Comparison of ENCODE assay signal across 8 cellular contexts in genomic region chr15:43253431-43254403, GRCh38. TPM values are rescaled to one million over a fixed set of nuclear protein-coding genes. Genes with fewer than 3 reads are reported as not detected.
DNase-seq lines count a peak whose midpoint lies in the region; ATAC-seq and TF ChIP-seq lines count a peak whose summit lies in the region.

No MANE protein-coding gene starts in this region.

- H3K79me2 ChIP-seq in fibroblast of lung (ENCODE audit: control insufficient read depth, insufficient read depth, low read length), result no peaks in the 10 kb centered on the region

- H3K9me3 Mint-ChIP-seq in Caco-2 (ENCODE audit: unreplicated experiment) (no peaks in the 10 kb centered on the region), nephron progenitor cell (no peaks in the 10 kb centered on the region)

- no TSS peak for BruUV-seq in Caco-2 (replicated peaks; lab: Mats Ljungman, UMichigan)

- no peak overlapping the region for H3K4me3 ChIP-seq in fibroblast of lung (replicated peaks in 1 of 4; ENCODE audit: control extremely low read depth in 1 of 4, insufficient read depth in 1 of 4, low read depth in 3 of 4, low read length in 4 of 4)
- H3K4me3 ChIP-seq in thyroid gland (replicated peaks in 1 of 3), result no peak overlapping the region
- no peak overlapping the region for H3K4me3 ChIP-seq in Caco-2 (ENCODE audit: low read depth, low read length)
- no peak overlapping the region for H3K4me3 ChIP-seq in H7 (ENCODE audit: insufficient read depth, low read depth, low read length)

- no peak overlapping the region for H2AFZ ChIP-seq in fibroblast of lung (ENCODE audit: low read length)

- peak; percentile 45 for ATAC-seq in GM21825 (IDR thresholded peaks at IDR 0.05; ENCODE audit: unreplicated experiment)

- H3K27ac Mint-ChIP-seq in Caco-2 (ENCODE audit: unreplicated experiment), result no peak overlapping the region
- no peak overlapping the region for H3K27ac Mint-ChIP-seq in nephron progenitor cell

- no peaks in the 10 kb centered on the region for H3K4me1 Mint-ChIP-seq in Caco-2 (ENCODE audit: low read depth, unreplicated experiment)
- no peaks in the 10 kb centered on the region for H3K4me1 Mint-ChIP-seq in nephron progenitor cell

- no peaks in the 10 kb centered on the region for H4K20me1 ChIP-seq in fibroblast of lung (ENCODE audit: control insufficient read depth, extremely low read depth, insufficient read depth, low read length)

- POLR2A ChIA-PET in Caco-2 (lab: Charles Lee), result no interaction called here

- CTCF ChIA-PET in Caco-2 (lab: Charles Lee), result interaction anchor here (0.7 kb wide), 1 partner anchor 28 kb away, joined by 4 read pairs; no protein-coding TSS in a partner anchor

- H3K27me3 Mint-ChIP-seq in Caco-2 (ENCODE audit: insufficient read depth, unreplicated experiment) (peaks cover 9% of the 10 kb centered on the region), nephron progenitor cell (ENCODE audit: low read depth, poor library complexity) (peaks cover 21% of the 10 kb centered on the region)

- H3K27ac ChIP-seq in fibroblast of lung (ENCODE audit: insufficient read depth, low read length) (no peak overlapping the region), thyroid gland (no peak overlapping the region)

- TF ChIP-seq CTCF in GM10266 (IDR thresholded peaks at IDR 0.05; ENCODE audit: control insufficient read depth, insufficient read depth, low read depth, missing control alignments) (no peak), fibroblast of lung (conservative IDR thresholded peaks at IDR 0.05 in 1 of 2, IDR thresholded peaks at IDR 0.05 in 1 of 2; ENCODE audit: low read depth in 1 of 2, low read length in 2 of 2) (no peak), thyroid gland (IDR thresholded peaks at IDR 0.05) (no peak), Caco-2 (IDR thresholded peaks at IDR 0.05; ENCODE audit: insufficient read depth in 1 of 2, low read depth in 1 of 2, low read length in 1 of 2, severe bottlenecking in 1 of 2, unreplicated experiment in 1 of 2) (no peak), nephron progenitor cell (IDR thresholded peaks at IDR 0.05) (no peak)

- H3K9me3 ChIP-seq in fibroblast of lung (ENCODE audit: control insufficient read depth, insufficient read depth, low read depth, low read length), result no peaks in the 10 kb centered on the region
- H3K9me3 ChIP-seq in thyroid gland, result no peaks in the 10 kb centered on the region
- H3K9me3 ChIP-seq in Caco-2, result no peaks in the 10 kb centered on the region

- H3K4me2 ChIP-seq in fibroblast of lung (ENCODE audit: extremely low read depth, insufficient read depth, low read length), result no peak overlapping the region

- peaks cover 11% of the 10 kb centered on the region for H3K27me3 ChIP-seq in fibroblast of lung (ENCODE audit: control insufficient read depth, insufficient read depth, low read length)
- no peaks in the 10 kb centered on the region for H3K27me3 ChIP-seq in thyroid gland
- no peaks in the 10 kb centered on the region for H3K27me3 ChIP-seq in Caco-2 (replicated peaks; ENCODE audit: control insufficient read depth, insufficient read depth, low read length)
- no peaks in the 10 kb centered on the region for H3K27me3 ChIP-seq in H7 (ENCODE audit: control insufficient read depth, insufficient read depth, low read length)

- H3K36me3 ChIP-seq in fibroblast of lung (ENCODE audit: control insufficient read depth, insufficient read depth, low read length) (no peaks in the 10 kb centered on the region), thyroid gland (no peaks in the 10 kb centered on the region), Caco-2 (ENCODE audit: control insufficient read depth, insufficient read depth, low read length) (no peaks in the 10 kb centered on the region), H7 (replicated peaks; ENCODE audit: control insufficient read depth, insufficient read depth, low read length) (no peaks in the 10 kb centered on the region)

- DNase-seq in GM10266 (ENCODE audit: extremely low spot score) (peak; percentile 53), RPMI7951 (ENCODE audit: low read depth) (peak; percentile 45), fibroblast of lung (ENCODE audit: low read depth in 2 of 2) (peak; percentile 10 to 81), thyroid gland (peak; percentile 72 to 82), Caco-2 (no peak), nephron progenitor cell (no peak), H7 (no peak)

- H3K36me3 Mint-ChIP-seq in Caco-2 (ENCODE audit: insufficient read depth, unreplicated experiment) (no peaks in the 10 kb centered on the region), nephron progenitor cell (ENCODE audit: low read depth) (no peaks in the 10 kb centered on the region)

- H3K4me1 ChIP-seq in fibroblast of lung (ENCODE audit: control insufficient read depth, extremely low read depth, insufficient read depth, low read length) (no peaks in the 10 kb centered on the region), thyroid gland (peaks cover 0 to 7% of the 10 kb centered on the region in 2 donors), Caco-2 (no peaks in the 10 kb centered on the region)

- intact Hi-C loops in thyroid gland (cut with DNase I) (no loop called here), Caco-2 (cut with micrococcal nuclease; ENCODE audit: unreplicated experiment) (no loop called here)

- no peak overlapping the region for H3K9ac ChIP-seq in fibroblast of lung (ENCODE audit: insufficient read depth, low read length)

- no peak overlapping the region for H3K4me3 Mint-ChIP-seq in Caco-2 (ENCODE audit: unreplicated experiment)
- no peak overlapping the region for H3K4me3 Mint-ChIP-seq in nephron progenitor cell

- no peak for TF ChIP-seq POLR2A in thyroid gland (IDR thresholded peaks at IDR 0.05)

- WGBS in thyroid gland, 2 donors, result 43 to 50% methylated on average over 13 to 15 of the region's 15 CpGs

RNA-seq across cellular contexts. Expression of gene TGM5, which starts 13.0 kb away (rescaled TPM):
- total RNA-seq in RPMI7951 (2014; rRNA removed; shearing (Covaris generic)), result not detected in 2 replicates
- under 0.01 TPM in 1 of 2 replicates, not detected in the other for total RNA-seq in fibroblast of lung
- 0.03 TPM in 1 of 2 replicates, not detected in the other for polyA plus RNA-seq in fibroblast of lung
- not detected in 2 replicates for polyA plus RNA-seq in fibroblast of lung (2012)
- not detected in 2 replicates for polyA minus RNA-seq in fibroblast of lung (ENCODE audit: low replicate concordance)
- not detected for total RNA-seq in thyroid gland
- not detected in 2 replicates for total RNA-seq in Caco-2 (2022)
- not detected in 2 replicates for total RNA-seq in H7 (2014; rRNA removed; shearing (Covaris generic))

RNA-seq across cellular contexts. Expression of gene EPB42, which starts 32.9 kb away (rescaled TPM):
- total RNA-seq in RPMI7951 (2014; rRNA removed; shearing (Covaris generic)), result not detected in 2 replicates
- total RNA-seq in fibroblast of lung (not detected in 2 replicates), thyroid gland (not detected), Caco-2 (2022) (not detected in 2 replicates)
- polyA plus RNA-seq in fibroblast of lung, result not detected in 2 replicates
- not detected in 2 replicates for polyA plus RNA-seq in fibroblast of lung (2012)
- polyA minus RNA-seq in fibroblast of lung (ENCODE audit: low replicate concordance), result not detected in 2 replicates
- not detected in 2 replicates for total RNA-seq in H7 (2014; rRNA removed; shearing (Covaris generic))

RNA-seq across cellular contexts. Expression of gene TGM7, which starts 48.3 kb away (rescaled TPM):
- total RNA-seq in RPMI7951 (2014; rRNA removed; shearing (Covaris generic)), result not detected in 2 replicates
- not detected in 2 replicates for total RNA-seq in fibroblast of lung
- not detected in 2 replicates for polyA plus RNA-seq in fibroblast of lung
- not detected in 2 replicates for polyA plus RNA-seq in fibroblast of lung (2012)
- not detected in 2 replicates for polyA minus RNA-seq in fibroblast of lung (ENCODE audit: low replicate concordance)
- total RNA-seq in thyroid gland, result not detected
- not detected in 2 replicates for total RNA-seq in Caco-2 (2022)
- total RNA-seq in H7 (2014; rRNA removed; shearing (Covaris generic)), result not detected in 2 replicates

Comparison
In these comparisons a context has a peak if more than half of its experiments do, and no peak if none do; other contexts are left out.
1. DNase-seq: peak in GM10266 (single experiment), RPMI7951 (single experiment), fibroblast of lung (2 of 2) and thyroid gland (2 of 2); none in Caco-2 (0 of 2), nephron progenitor cell (single experiment) and H7 (single experiment).